In the genomic region with DNA sequence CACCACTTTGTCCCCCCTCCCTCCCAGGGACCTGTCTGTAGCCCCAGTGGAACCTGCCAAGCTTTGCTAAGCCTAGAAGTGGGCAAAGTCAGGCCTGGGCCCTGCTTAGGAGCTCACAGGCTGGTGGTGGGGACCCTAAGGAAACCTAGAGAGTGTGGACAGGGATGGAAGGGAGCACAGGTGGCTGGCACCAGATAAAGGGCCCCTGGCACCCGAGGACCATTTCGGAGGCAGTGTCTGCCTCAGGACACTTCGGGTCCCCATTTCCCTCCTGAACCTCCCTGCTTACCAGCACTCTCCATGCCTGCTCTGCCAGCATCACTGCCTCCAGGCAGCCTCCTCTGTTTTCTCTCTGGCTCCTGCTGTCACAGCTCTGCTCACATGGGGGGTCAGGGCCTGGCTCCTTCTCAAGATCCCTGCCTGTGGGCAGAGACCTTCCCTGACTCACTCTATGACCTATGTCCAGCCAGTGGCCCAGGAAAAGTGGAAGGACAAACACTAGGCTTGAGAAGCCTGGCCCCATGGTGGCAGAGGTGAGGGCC, we compare ENCODE assay signal across 1 cellular context.
TF ChIP-seq lines count a peak whose summit lies in the region.

No MANE protein-coding gene starts in this region.

TF ChIP-seq in GM23338, 12 proteins besides CTCF, POLR2A, EP300 and RAD21 (continued from another document):
- TF ChIP-seq ZNF114 (CRISPR knock-in tag; IDR thresholded peaks at IDR 0.05) (no peak), NANOG (IDR thresholded peaks at IDR 0.05; ENCODE audit: borderline replicate concordance) (no peak)
